11 cellular contexts compared by ENCODE assay signal in the genomic region with DNA sequence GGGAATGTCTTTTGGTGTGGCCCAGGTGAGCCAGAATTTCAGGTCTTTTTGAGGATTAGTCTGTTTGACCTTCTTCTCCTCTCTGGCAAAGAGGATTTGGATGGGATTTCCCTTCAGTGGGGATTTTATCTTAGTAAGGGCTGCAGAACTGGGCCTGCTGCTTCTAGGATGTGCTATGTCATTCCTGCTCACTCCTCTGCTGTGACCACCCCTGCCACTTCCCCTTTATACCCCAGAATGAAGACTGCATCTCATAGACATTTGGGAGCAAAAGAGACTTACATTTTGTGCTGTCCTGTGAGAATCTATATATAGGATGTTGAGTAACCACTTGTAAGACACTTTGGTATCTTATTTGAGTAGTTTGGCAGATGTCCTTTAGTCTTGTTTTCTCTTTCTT.
DNase-seq lines count a peak whose midpoint lies in the region; ATAC-seq and TF ChIP-seq lines count a peak whose summit lies in the region.
"Had no signal": no experiment of that assay in that cellular context is flagged by ENCODE, and none has a peak within 500 bp of the region (broad histone marks: within the 10 kb centered on the region; RNA-seq: fewer than 3 reads in every experiment).

No MANE protein-coding gene starts in this region.

- no peaks in the 10 kb centered on the region for H3K9me3 Mint-ChIP-seq in activated CD8-positive, alpha-beta memory T cell treated with anti-CD3 and anti-CD28 coated beads, Interleukin-2, amount 10 ng/mL, durations not matched to agents 7 days and 5 days (ENCODE audit: low read depth)
- no peaks in the 10 kb centered on the region for H3K9me3 Mint-ChIP-seq in nephron progenitor cell

- no peak for TF ChIP-seq POLR2A in esophagus squamous epithelium (IDR thresholded peaks at IDR 0.05)

- no peak overlapping the region for H3K4me3 Mint-ChIP-seq in activated CD8-positive, alpha-beta memory T cell treated with anti-CD3 and anti-CD28 coated beads, Interleukin-2, amount 10 ng/mL, durations not matched to agents 7 days and 5 days
- no peak overlapping the region for H3K4me3 Mint-ChIP-seq in nephron progenitor cell

- DNase-seq in activated CD8-positive, alpha-beta memory T cell treated with anti-CD3 and anti-CD28 coated beads, Interleukin-2, amount 10 ng/mL, durations not matched to agents 7 days and 5 days, result no peak
- no peak for DNase-seq in activated CD8-positive, alpha-beta memory T cell treated with anti-CD3 and anti-CD28 coated beads for 24 hours
- DNase-seq in OCI-M1 (lab: John Stamatoyannopoulos, UW) (peak; percentile 89), esophagus squamous epithelium (lab: John Stamatoyannopoulos, UW) (no peak), nephron progenitor cell (no peak), SW 1271 (lab: John Stamatoyannopoulos, UW) (no peak)
- DNase-seq: islet precursor cell, NCI-H2029 treated with DMSO at 0.1 percent for 48 hours had no signal

- H3K4me3 ChIP-seq in esophagus squamous epithelium (no peak overlapping the region), thymus (ENCODE audit: low read length) (no peak overlapping the region)
- H3K4me3 ChIP-seq: SK-N-MC had no signal

- no peak for ATAC-seq in activated CD8-positive, alpha-beta memory T cell treated with anti-CD3 and anti-CD28 coated beads, Interleukin-2, amount 10 ng/mL, durations not matched to agents 7 days and 5 days
- no peak for ATAC-seq in GM21423 (IDR thresholded peaks at IDR 0.05; ENCODE audit: unreplicated experiment)

- H3K27ac ChIP-seq in esophagus squamous epithelium (peak overlapping the region; percentile 49 to 77 (median 60)), thymus (ENCODE audit: low read depth) (peak overlapping the region; percentile 83)
- H3K27ac ChIP-seq: SK-N-MC had no signal

- H3K36me3 ChIP-seq in esophagus squamous epithelium, result no peaks in the 10 kb centered on the region
- H3K36me3 ChIP-seq in thymus (ENCODE audit: control insufficient read depth, insufficient read depth), result no peaks in the 10 kb centered on the region

- H3K9me3 ChIP-seq in esophagus squamous epithelium (no peaks in the 10 kb centered on the region), thymus (ENCODE audit: control insufficient read depth) (no peaks in the 10 kb centered on the region)

- peaks cover 7 to 59% (median 24%) of the 10 kb centered on the region in 3 donors for H3K4me1 ChIP-seq in esophagus squamous epithelium
- H3K4me1 ChIP-seq in thymus (ENCODE audit: control insufficient read depth, insufficient read depth, low read length), result peaks cover 5% of the 10 kb centered on the region

- no peaks in the 10 kb centered on the region for H3K27me3 Mint-ChIP-seq in activated CD8-positive, alpha-beta memory T cell treated with anti-CD3 and anti-CD28 coated beads, Interleukin-2, amount 10 ng/mL, durations not matched to agents 7 days and 5 days
- peaks cover 21% of the 10 kb centered on the region for H3K27me3 Mint-ChIP-seq in nephron progenitor cell (ENCODE audit: low read depth, poor library complexity)

- H3K27me3 ChIP-seq in esophagus squamous epithelium, result no peaks in the 10 kb centered on the region
- H3K27me3 ChIP-seq in thymus (ENCODE audit: control insufficient read depth, insufficient read depth), result no peaks in the 10 kb centered on the region

- H3K4me1 Mint-ChIP-seq in activated CD8-positive, alpha-beta memory T cell treated with anti-CD3 and anti-CD28 coated beads, Interleukin-2, amount 10 ng/mL, durations not matched to agents 7 days and 5 days, result peaks cover 36% of the 10 kb centered on the region
- H3K4me1 Mint-ChIP-seq in nephron progenitor cell, result peaks cover 28% of the 10 kb centered on the region

- TF ChIP-seq CTCF in esophagus squamous epithelium (IDR thresholded peaks at IDR 0.05) (no peak), nephron progenitor cell (IDR thresholded peaks at IDR 0.05) (no peak)

- CTCF ChIA-PET in activated CD8-positive, alpha-beta memory T cell treated with anti-CD3 and anti-CD28 coated beads, Interleukin-2, amount 10 ng/mL, durations not matched to agents 7 days and 5 days (lab: Charles Lee), result interaction anchor here (1.0 to 1.7 kb wide), 4 partner anchors 10 to 67 kb away, joined by 3 to 5 read pairs (median 3); no protein-coding TSS in a partner anchor

- intact Hi-C loops in esophagus squamous epithelium (cut with DNase I), result no loop called here

- peak overlapping the region; percentile 79 for H3K27ac Mint-ChIP-seq in activated CD8-positive, alpha-beta memory T cell treated with anti-CD3 and anti-CD28 coated beads, Interleukin-2, amount 10 ng/mL, durations not matched to agents 7 days and 5 days
- no peak overlapping the region for H3K27ac Mint-ChIP-seq in nephron progenitor cell

- H3K36me3 Mint-ChIP-seq in activated CD8-positive, alpha-beta memory T cell treated with anti-CD3 and anti-CD28 coated beads, Interleukin-2, amount 10 ng/mL, durations not matched to agents 7 days and 5 days, result no peaks in the 10 kb centered on the region
- H3K36me3 Mint-ChIP-seq in nephron progenitor cell (ENCODE audit: low read depth), result no peaks in the 10 kb centered on the region
